Comparison of ENCODE assay signal across 9 cellular contexts in genomic region chr6:149934249-149935156, GRCh38. TPM values are rescaled to one million over a fixed set of nuclear protein-coding genes. Genes with fewer than 3 reads are reported as not detected.
A peak's percentile ranks its signal among the peaks of the same experiment; 100 is the strongest.
DNase-seq lines count a peak whose midpoint lies in the region; ATAC-seq and TF ChIP-seq lines count a peak whose summit lies in the region.
"Had no signal": no experiment of that assay in that cellular context is flagged by ENCODE, and none has a peak within 500 bp of the region (broad histone marks: within the 10 kb centered on the region; RNA-seq: fewer than 3 reads in every experiment).

No MANE protein-coding gene starts in this region.

- no peaks in the 10 kb centered on the region for H3K9me3 ChIP-seq in upper lobe of left lung

- no peak for TF ChIP-seq EP300 in upper lobe of left lung (IDR thresholded peaks at IDR 0.05)

- H3K27me3 ChIP-seq in foreskin keratinocyte (peaks cover 54% of the 10 kb centered on the region), upper lobe of left lung (peaks cover 0 to 25% (median 9%) of the 10 kb centered on the region in 4 donors)

- in situ Hi-C loops in Caki2 (cut with HindIII; ENCODE audit: low pct_unique_long_range_greater_than_20kb, low sequenced_read_pairs), result no loop called here

- H3K27ac Mint-ChIP-seq in activated T-helper 17 cell treated with anti-CD3 and anti-CD28 coated beads, Interleukin-2, amount 50 U/mL, for 72 hours, result no peak overlapping the region

- H3K4me1 Mint-ChIP-seq in activated T-helper 17 cell treated with anti-CD3 and anti-CD28 coated beads, Interleukin-2, amount 50 U/mL, for 72 hours, result peaks cover 16% of the 10 kb centered on the region

- WGBS in upper lobe of left lung, 2 donors, result 28 to 39% methylated on average over 10 to 11 of the region's 11 CpGs

- H3K4me1 ChIP-seq in foreskin keratinocyte, result no peaks in the 10 kb centered on the region
- H3K4me1 ChIP-seq in upper lobe of left lung, result peaks cover 10 to 13% (median 12%) of the 10 kb centered on the region in 4 donors

- ATAC-seq in activated T-helper 17 cell treated with anti-CD3 and anti-CD28 coated beads, Interleukin-2, amount 50 U/mL, for 72 hours (replicated peaks), result peak; percentile 50
- ATAC-seq in foreskin keratinocyte (peak; percentile 49), upper lobe of left lung (ENCODE audit: low FRiP score in 2 of 2) (peak; percentile 71 to 81), GM18502 (IDR thresholded peaks at IDR 0.05; ENCODE audit: poor library complexity, unreplicated experiment) (no peak)

- peaks cover 7% of the 10 kb centered on the region for H3K36me3 Mint-ChIP-seq in activated T-helper 17 cell treated with anti-CD3 and anti-CD28 coated beads, Interleukin-2, amount 50 U/mL, for 72 hours (ENCODE audit: low read depth)

- no peaks in the 10 kb centered on the region for H3K36me3 ChIP-seq in upper lobe of left lung

- no peak for TF ChIP-seq POLR2A in upper lobe of left lung (IDR thresholded peaks at IDR 0.05)

- no peak overlapping the region for H3K4me3 Mint-ChIP-seq in activated T-helper 17 cell treated with anti-CD3 and anti-CD28 coated beads, Interleukin-2, amount 50 U/mL, for 72 hours

- H3K9me3 Mint-ChIP-seq in activated T-helper 17 cell treated with anti-CD3 and anti-CD28 coated beads, Interleukin-2, amount 50 U/mL, for 72 hours, result no peaks in the 10 kb centered on the region

- H3K4me3 ChIP-seq in upper lobe of left lung, result no peak overlapping the region
- H3K4me3 ChIP-seq: SK-N-MC had no signal

- H3K27ac ChIP-seq in foreskin keratinocyte (no peak overlapping the region), upper lobe of left lung (no peak overlapping the region)
- H3K27ac ChIP-seq: SK-N-MC had no signal

- peak; percentile 41 for DNase-seq in Caki2 (ENCODE audit: low read depth)
- peak; percentile 60 for DNase-seq in HuH-7 (ENCODE audit: low spot score)
- peak; percentile 64 for DNase-seq in RPMI7951 (ENCODE audit: low read depth)
- DNase-seq in foreskin keratinocyte, result peak in 1 of 2 donors; percentile 46
- DNase-seq in nucleus accumbens (lab: John Stamatoyannopoulos, UW), result peak in 32 of 56 donors; percentile 3 to 78 (median 26)
- peak in 1 of 2 donors; percentile 35 for DNase-seq in upper lobe of left lung

- TF ChIP-seq CTCF in foreskin keratinocyte (conservative IDR thresholded peaks at IDR 0.05) (peak; percentile 89), upper lobe of left lung (IDR thresholded peaks at IDR 0.05) (peak; percentile 76 to 86 (median 82))

- H3K27me3 Mint-ChIP-seq in activated T-helper 17 cell treated with anti-CD3 and anti-CD28 coated beads, Interleukin-2, amount 50 U/mL, for 72 hours, result peaks cover 79% of the 10 kb centered on the region

RNA-seq across cellular contexts. Expression of gene ULBP2, which starts 7.3 kb away (rescaled TPM):
- total RNA-seq in Caki2 (2014; rRNA removed; shearing (Covaris generic); ENCODE audit: low replicate concordance), result 7.1 and 8.8 TPM in 2 replicates
- total RNA-seq in RPMI7951 (2014; rRNA removed; shearing (Covaris generic)), result 21.8 and 21.9 TPM in 2 replicates
- total RNA-seq in activated T-helper 17 cell treated with anti-CD3 and anti-CD28 coated beads, Interleukin-2, amount 50 U/mL, for 72 hours, result not detected
- total RNA-seq in foreskin keratinocyte (8.3 and 10.6 TPM in 2 replicates), upper lobe of left lung (1 to 10 TPM in 3 of 6 donors, under 1 TPM in 1, not detected in 2; 1.00 to 3.7 (median 1.5) TPM)
- 9.8 and 9.9 TPM in 2 replicates for polyA plus RNA-seq in foreskin keratinocyte

RNA-seq across cellular contexts. Expression of gene RAET1G, which starts 11.6 kb away (rescaled TPM):
- not detected in 2 replicates for total RNA-seq in Caki2 (2014; rRNA removed; shearing (Covaris generic); ENCODE audit: low replicate concordance)
- 9.9 and 13.4 TPM in 2 replicates for total RNA-seq in RPMI7951 (2014; rRNA removed; shearing (Covaris generic))
- not detected for total RNA-seq in activated T-helper 17 cell treated with anti-CD3 and anti-CD28 coated beads, Interleukin-2, amount 50 U/mL, for 72 hours
- total RNA-seq in foreskin keratinocyte, result 1.0 and 1.2 TPM in 2 replicates
- 1.1 and 1.8 TPM in 2 replicates for polyA plus RNA-seq in foreskin keratinocyte
- 1 to 10 TPM in 1 of 6 donors, under 1 TPM in 3, not detected in 2; 0.37 to 2.1 (median 0.75) TPM for total RNA-seq in upper lobe of left lung

RNA-seq across cellular contexts. Expression of gene ULBP1, which starts 29.2 kb away (rescaled TPM):
- 0.57 and 0.64 TPM in 2 replicates for total RNA-seq in Caki2 (2014; rRNA removed; shearing (Covaris generic); ENCODE audit: low replicate concordance)
- total RNA-seq in RPMI7951 (2014; rRNA removed; shearing (Covaris generic)), result 0.20 and 0.36 TPM in 2 replicates
- total RNA-seq in activated T-helper 17 cell treated with anti-CD3 and anti-CD28 coated beads, Interleukin-2, amount 50 U/mL, for 72 hours, result under 1 TPM; 0.35 to 0.48 TPM
- 1.9 and 6.4 TPM in 2 replicates for total RNA-seq in foreskin keratinocyte
- polyA plus RNA-seq in foreskin keratinocyte, result 0.93 and 2.9 TPM in 2 replicates
- 1 to 10 TPM in 3 of 6 donors, under 1 TPM in 3; under 0.01 to 1.6 (median 0.80) TPM for total RNA-seq in upper lobe of left lung

RNA-seq across cellular contexts. Expression of gene RAET1E, which starts 36.6 kb away (rescaled TPM):
- not detected in 2 replicates for total RNA-seq in Caki2 (2014; rRNA removed; shearing (Covaris generic); ENCODE audit: low replicate concordance)
- 1.6 and 2.0 TPM in 2 replicates for total RNA-seq in RPMI7951 (2014; rRNA removed; shearing (Covaris generic))
- 1 to 10 TPM in 1 of 2 donors, under 1 TPM in 1; 0.99 to 4.9 TPM for total RNA-seq in activated T-helper 17 cell treated with anti-CD3 and anti-CD28 coated beads, Interleukin-2, amount 50 U/mL, for 72 hours
- total RNA-seq in foreskin keratinocyte (1.1 and 1.5 TPM in 2 replicates), upper lobe of left lung (1 to 10 TPM in 3 of 6 donors, under 1 TPM in 2, not detected in 1; 0.30 to 2.3 (median 1.4) TPM)
- 0.97 and 1.1 TPM in 2 replicates for polyA plus RNA-seq in foreskin keratinocyte
